29 cellular contexts compared by ENCODE assay signal in genomic region chr7:149304006-149304405, GRCh38.
"Had no signal": no experiment of that assay in that cellular context is flagged by ENCODE, and none has a peak within 500 bp of the region (broad histone marks: within the 10 kb centered on the region; RNA-seq: fewer than 3 reads in every experiment).

No MANE protein-coding gene starts in this region.

- H3K4me1 Mint-ChIP-seq: naive B cell; naive thymus-derived CD8-positive, alpha-beta T cell; nephron progenitor cell; neural crest cell; stimulated activated memory B cell treated with anti-CD40 and anti-IgM and Interleukin-4, amounts not matched to agents 10 μg/mL and 1 μg/mL and 100 μg/mL, for 72 hours; stimulated activated naive CD8-positive, alpha-beta T cell treated with anti-CD3 and anti-CD28 coated beads, Interleukin-15, amount 100 ng/mL, for 72 hours had no signal

- H3K36me3 ChIP-seq: neutrophil, pancreas, prostate gland, right lobe of liver, sigmoid colon, suprapubic skin, tibial artery, transverse colon, upper lobe of right lung, uterus had no signal

- DNase-seq: naive B cell; nephron progenitor cell; nucleus accumbens; pancreas; retina; right cardiac atrium; right lobe of liver; sigmoid colon; small intestine; stimulated activated CD4-positive, alpha-beta T cell treated with anti-CD3 and anti-CD28 coated beads, Interleukin-15, amount 100 ng/mL, for 24 hours; stimulated activated CD4-positive, alpha-beta T cell treated with anti-CD3 and anti-CD28 coated beads, Interleukin-4, amount 100 ng/mL, for 1 hour; stimulated activated CD4-positive, alpha-beta T cell treated with anti-CD3 and anti-CD28 coated beads, Interleukin-4, amount 100 ng/mL, for 4 hours; stimulated activated CD8-positive, alpha-beta memory T cell treated with anti-CD3 and anti-CD28 coated beads, Interleukin-4, amount 100 ng/mL, for 48 hours; stimulated activated naive CD4-positive, alpha-beta T cell; stimulated activated naive CD8-positive, alpha-beta T cell treated with anti-CD3 and anti-CD28 coated beads, Interleukin-15, amount 100 ng/mL, for 72 hours; stimulated activated naive CD8-positive, alpha-beta T cell treated with anti-CD3 and anti-CD28 coated beads, Interleukin-15, Interleukin-2, amounts not matched to agents 100 U/mL and 50 U/mL, for 24 hours; substantia nigra; testis; tibial artery; transverse colon; upper lobe of right lung; uterus had no signal

- H3K27me3 Mint-ChIP-seq: stimulated activated naive CD8-positive, alpha-beta T cell treated with anti-CD3 and anti-CD28 coated beads, Interleukin-15, amount 100 ng/mL, for 72 hours had no signal

- H3K27me3 ChIP-seq: neutrophil, pancreas, right lobe of liver, sigmoid colon, suprapubic skin, testis, transverse colon, upper lobe of right lung, uterus had no signal

- H3K4me1 ChIP-seq: pancreas, prostate gland, right lobe of liver, sigmoid colon, suprapubic skin, testis, tibial artery, transverse colon, upper lobe of right lung, uterus had no signal

- H3K4me3 ChIP-seq: pancreas, prostate gland, right lobe of liver, sigmoid colon, suprapubic skin, testis, tibial artery, transverse colon, upper lobe of right lung, uterus had no signal

- H3K36me3 Mint-ChIP-seq: naive thymus-derived CD8-positive, alpha-beta T cell; natural killer cell treated with Interleukin-12 subunit alpha and Interleukin-12 subunit beta and Interleukin-15 and Interleukin-18, amount 100 ng/mL, for 72 hours; stimulated activated memory B cell treated with anti-CD40 and anti-IgM and Interleukin-4, amounts not matched to agents 10 μg/mL and 1 μg/mL and 100 μg/mL, for 72 hours had no signal

- H3K9me3 ChIP-seq: neutrophil, pancreas, prostate gland, right lobe of liver, sigmoid colon, suprapubic skin, testis, tibial artery, transverse colon, upper lobe of right lung, uterus had no signal

- H3K4me3 Mint-ChIP-seq: naive B cell; naive thymus-derived CD8-positive, alpha-beta T cell; natural killer cell treated with Interleukin-12 subunit alpha and Interleukin-12 subunit beta and Interleukin-15 and Interleukin-18, amount 100 ng/mL, for 72 hours; nephron progenitor cell; neural crest cell; stimulated activated memory B cell treated with anti-CD40 and anti-IgM and Interleukin-4, amounts not matched to agents 10 μg/mL and 1 μg/mL and 100 μg/mL, for 72 hours; stimulated activated naive CD8-positive, alpha-beta T cell treated with anti-CD3 and anti-CD28 coated beads, Interleukin-15, amount 100 ng/mL, for 72 hours had no signal

- ATAC-seq: naive thymus-derived CD8-positive, alpha-beta T cell; natural killer cell treated with Interleukin-12 subunit alpha and Interleukin-12 subunit beta and Interleukin-15 and Interleukin-18, amount 100 ng/mL, for 72 hours; pancreas; right cardiac atrium; stimulated activated memory B cell treated with anti-CD40 and anti-IgM and Interleukin-4, amounts not matched to agents 10 μg/mL and 1 μg/mL and 100 μg/mL, for 72 hours; stimulated activated naive CD8-positive, alpha-beta T cell treated with anti-CD3 and anti-CD28 coated beads, Interleukin-15, amount 100 ng/mL, for 72 hours; stimulated activated naive CD8-positive, alpha-beta T cell treated with anti-CD3 and anti-CD28 coated beads, Interleukin-15, Interleukin-2, amounts not matched to agents 100 U/mL and 50 U/mL, for 24 hours; upper lobe of right lung had no signal

- H3K9me3 Mint-ChIP-seq: natural killer cell treated with Interleukin-12 subunit alpha and Interleukin-12 subunit beta and Interleukin-15 and Interleukin-18, amount 100 ng/mL, for 72 hours had no signal

- H3K27ac ChIP-seq: neutrophil, pancreas, prostate gland, right lobe of liver, sigmoid colon, suprapubic skin, testis, tibial artery, transverse colon, upper lobe of right lung, uterus had no signal

- H3K27ac Mint-ChIP-seq: naive thymus-derived CD8-positive, alpha-beta T cell; natural killer cell treated with Interleukin-12 subunit alpha and Interleukin-12 subunit beta and Interleukin-15 and Interleukin-18, amount 100 ng/mL, for 72 hours; nephron progenitor cell; stimulated activated memory B cell treated with anti-CD40 and anti-IgM and Interleukin-4, amounts not matched to agents 10 μg/mL and 1 μg/mL and 100 μg/mL, for 72 hours; stimulated activated naive CD8-positive, alpha-beta T cell treated with anti-CD3 and anti-CD28 coated beads, Interleukin-15, amount 100 ng/mL, for 72 hours had no signal
